ENCODE assay signal across 31 cellular contexts in the genomic region with DNA sequence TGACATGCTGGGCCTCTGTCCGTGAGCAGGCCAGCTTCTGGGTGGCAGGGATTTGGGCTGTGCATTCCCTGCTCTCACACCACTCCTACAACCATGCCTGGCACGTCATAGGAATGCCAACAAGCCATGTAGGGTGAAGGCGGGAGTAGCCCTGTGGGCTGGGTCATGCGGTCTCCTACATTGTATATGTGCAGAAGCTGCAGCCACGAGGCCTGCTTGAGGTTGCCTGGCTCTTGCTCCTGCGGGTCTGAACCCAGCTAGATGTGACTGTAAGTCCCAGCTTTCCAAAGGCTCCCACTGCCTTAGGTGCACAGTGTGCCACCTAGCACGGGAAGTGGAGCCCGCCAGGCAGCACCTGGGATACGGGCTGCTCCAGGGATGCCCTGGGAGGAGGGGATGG. TPM values are rescaled to one million over a fixed set of nuclear protein-coding genes. Genes with fewer than 3 reads are reported as not detected.
DNase-seq lines count a peak whose midpoint lies in the region; ATAC-seq and TF ChIP-seq lines count a peak whose summit lies in the region.
"Had no signal": no experiment of that assay in that cellular context is flagged by ENCODE, and none has a peak within 500 bp of the region (broad histone marks: within the 10 kb centered on the region; RNA-seq: fewer than 3 reads in every experiment).

No MANE protein-coding gene starts in this region.

- no peak for TF ChIP-seq CTCF in heart right ventricle (IDR thresholded peaks at IDR 0.05)

- no peak for ATAC-seq in heart right ventricle
- peak; percentile 10 for ATAC-seq in left colon
- ATAC-seq in stimulated activated naive B cell treated with anti-CD40 and anti-IgM and Interleukin-4, amounts not matched to agents 10 μg/mL and 1 μg/mL and 100 μg/mL, for 72 hours (replicated peaks), result no peak
- no peak for ATAC-seq in GM18519 (IDR thresholded peaks at IDR 0.05; ENCODE audit: low FRiP score, unreplicated experiment)
- no peak for ATAC-seq in HG03139 (IDR thresholded peaks at IDR 0.05; ENCODE audit: unreplicated experiment)
- ATAC-seq: HepG2; stimulated activated memory B cell treated with anti-CD40 and anti-IgM and Interleukin-4, amounts not matched to agents 10 μg/mL and 1 μg/mL and 100 μg/mL, for 72 hours; WTC11 had no signal

- H3K4me1 ChIP-seq in heart right ventricle, result peaks cover 10 to 54% (median 28%) of the 10 kb centered on the region in 9 donors
- H3K4me1 ChIP-seq: prostate gland had no signal

- H3K27me3 ChIP-seq in heart right ventricle, result no peaks in the 10 kb centered on the region

- intact Hi-C loops in cardiac septum (cut with DNase I) (no loop called here), heart right ventricle (cut with DNase I) (loop anchor here in 2 of 10 donors (5.0 to 10.0 kb wide), 2 partner anchors 69 to 106 kb away; no protein-coding TSS in a partner anchor), left colon (cut with DNase I, micrococcal nuclease) (no loop called here)

- no peak overlapping the region for H3K4me3 Mint-ChIP-seq in stimulated activated naive B cell treated with anti-CD40 and anti-IgM and Interleukin-4, amounts not matched to agents 10 μg/mL and 1 μg/mL and 100 μg/mL, for 72 hours
- H3K4me3 Mint-ChIP-seq: activated CD4-positive, alpha-beta memory T cell treated with anti-CD3 and anti-CD28 coated beads for 36 hours; stimulated activated memory B cell treated with anti-CD40 and anti-IgM and Interleukin-4, amounts not matched to agents 10 μg/mL and 1 μg/mL and 100 μg/mL, for 72 hours; WTC11 had no signal

- no peak overlapping the region for H3K4me3 ChIP-seq in heart right ventricle
- H3K4me3 ChIP-seq: esophagus muscularis mucosa, left ventricle myocardium inferior, prostate gland had no signal

- TF ChIP-seq RAD21 in Ishikawa (IDR thresholded peaks at IDR 0.05; ENCODE audit: low read depth), result no peak

- no peak overlapping the region for H3K27ac ChIP-seq in heart right ventricle
- H3K27ac ChIP-seq: C4-2B, esophagus muscularis mucosa, left ventricle myocardium inferior, prostate gland had no signal

- no peaks in the 10 kb centered on the region for H3K9me3 ChIP-seq in heart right ventricle
- H3K9me3 ChIP-seq: esophagus muscularis mucosa, left ventricle myocardium inferior, prostate gland had no signal

- H3K27me3 Mint-ChIP-seq in stimulated activated naive B cell treated with anti-CD40 and anti-IgM and Interleukin-4, amounts not matched to agents 10 μg/mL and 1 μg/mL and 100 μg/mL, for 72 hours, result no peaks in the 10 kb centered on the region
- H3K27me3 Mint-ChIP-seq: activated CD4-positive, alpha-beta memory T cell treated with anti-CD3 and anti-CD28 coated beads for 36 hours; naive B cell; stimulated activated memory B cell treated with anti-CD40 and anti-IgM and Interleukin-4, amounts not matched to agents 10 μg/mL and 1 μg/mL and 100 μg/mL, for 72 hours had no signal

- peaks cover 30 to 57% of the 10 kb centered on the region in 2 donors for H3K4me1 Mint-ChIP-seq in stimulated activated naive B cell treated with anti-CD40 and anti-IgM and Interleukin-4, amounts not matched to agents 10 μg/mL and 1 μg/mL and 100 μg/mL, for 72 hours
- H3K4me1 Mint-ChIP-seq: WTC11 had no signal

- H3K36me3 Mint-ChIP-seq in stimulated activated naive B cell treated with anti-CD40 and anti-IgM and Interleukin-4, amounts not matched to agents 10 μg/mL and 1 μg/mL and 100 μg/mL, for 72 hours, result no peaks in the 10 kb centered on the region
- H3K36me3 Mint-ChIP-seq: activated CD4-positive, alpha-beta memory T cell treated with anti-CD3 and anti-CD28 coated beads for 36 hours; naive B cell; stimulated activated memory B cell treated with anti-CD40 and anti-IgM and Interleukin-4, amounts not matched to agents 10 μg/mL and 1 μg/mL and 100 μg/mL, for 72 hours; WTC11 had no signal

- H3K27ac Mint-ChIP-seq in stimulated activated naive B cell treated with anti-CD40 and anti-IgM and Interleukin-4, amounts not matched to agents 10 μg/mL and 1 μg/mL and 100 μg/mL, for 72 hours, result peak overlapping the region; percentile 4
- H3K27ac Mint-ChIP-seq: activated CD4-positive, alpha-beta memory T cell treated with anti-CD3 and anti-CD28 coated beads for 36 hours; stimulated activated memory B cell treated with anti-CD40 and anti-IgM and Interleukin-4, amounts not matched to agents 10 μg/mL and 1 μg/mL and 100 μg/mL, for 72 hours; WTC11 had no signal

- TF ChIP-seq EP300 in Ishikawa (IDR thresholded peaks at IDR 0.05; ENCODE audit: borderline replicate concordance), result no peak

- no peaks in the 10 kb centered on the region for H3K36me3 ChIP-seq in heart right ventricle
- H3K36me3 ChIP-seq: esophagus muscularis mucosa, left ventricle myocardium inferior, prostate gland had no signal

- 81 to 92% methylated on average over 9 of the region's 9 CpGs for WGBS in heart right ventricle, 2 donors

- peak; percentile 63 for DNase-seq in cardiac septum (ENCODE audit: low spot score)
- no peak for DNase-seq in heart right ventricle
- DNase-seq in left colon, result no peak
- DNase-seq in stimulated activated naive B cell treated with anti-CD40 and anti-IgM and Interleukin-4, amounts not matched to agents 10 μg/mL and 1 μg/mL and 100 μg/mL, for 72 hours, result no peak
- DNase-seq in T-helper 2 cell, result no peak
- DNase-seq: activated CD4-positive, alpha-beta memory T cell treated with anti-CD3 and anti-CD28 coated beads for 36 hours; activated gamma-delta T cell; cerebellar nuclear complex; COR-L47; dermis blood vessel endothelial cell; DMS79; foreskin fibroblast; HCEC 1CT; Kasumi-1; left ventricle myocardium inferior; naive B cell; NCI-H146; NCI-H446; NCI-H774; nucleus accumbens; substantia nigra had no signal

- H3K9me3 Mint-ChIP-seq in stimulated activated naive B cell treated with anti-CD40 and anti-IgM and Interleukin-4, amounts not matched to agents 10 μg/mL and 1 μg/mL and 100 μg/mL, for 72 hours, result peaks cover 0 to 2% of the 10 kb centered on the region in 2 donors
- H3K9me3 Mint-ChIP-seq: activated CD4-positive, alpha-beta memory T cell treated with anti-CD3 and anti-CD28 coated beads for 36 hours; stimulated activated memory B cell treated with anti-CD40 and anti-IgM and Interleukin-4, amounts not matched to agents 10 μg/mL and 1 μg/mL and 100 μg/mL, for 72 hours; WTC11 had no signal

TF ChIP-seq in Ishikawa, 13 proteins besides CTCF, POLR2A, EP300 and RAD21:
- TF ChIP-seq CEBPB (IDR thresholded peaks at IDR 0.05) (no peak), NFIC (IDR thresholded peaks at IDR 0.05) (no peak), EGR1 (IDR thresholded peaks at IDR 0.05) (no peak), TCF12 (IDR thresholded peaks at IDR 0.05; ENCODE audit: low read depth) (no peak)
- TF ChIP-seq, protein P1, sequence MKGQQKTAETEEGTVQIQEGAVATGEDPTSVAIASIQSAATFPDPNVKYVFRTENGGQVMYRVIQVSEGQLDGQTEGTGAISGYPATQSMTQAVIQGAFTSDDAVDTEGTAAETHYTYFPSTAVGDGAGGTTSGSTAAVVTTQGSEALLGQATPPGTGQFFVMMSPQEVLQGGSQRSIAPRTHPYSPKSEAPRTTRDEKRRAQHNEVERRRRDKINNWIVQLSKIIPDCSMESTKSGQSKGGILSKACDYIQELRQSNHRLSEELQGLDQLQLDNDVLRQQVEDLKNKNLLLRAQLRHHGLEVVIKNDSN (IDR thresholded peaks at IDR 0.05), result no peak
- TF ChIP-seq, protein P2, sequence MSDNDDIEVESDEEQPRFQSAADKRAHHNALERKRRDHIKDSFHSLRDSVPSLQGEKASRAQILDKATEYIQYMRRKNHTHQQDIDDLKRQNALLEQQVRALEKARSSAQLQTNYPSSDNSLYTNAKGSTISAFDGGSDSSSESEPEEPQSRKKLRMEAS (IDR thresholded peaks at IDR 0.05), result peak; percentile 44; the same call in 1 of the 2 replicates

RNA-seq across cellular contexts. Expression of a gene that starts 14.6 kb away (rescaled TPM):
- not detected for total RNA-seq in cardiac septum
- total RNA-seq in heart right ventricle, result not detected
- polyA plus RNA-seq in heart right ventricle, result under 1 TPM in 1 of 2 donors, not detected in 1; 0.07 TPM
- 1 to 10 TPM; 3.8 to 8.0 TPM for total RNA-seq in left colon
- total RNA-seq: dermis blood vessel endothelial cell, esophagus muscularis mucosa, left ventricle myocardium inferior, ureter had no signal
